ENCODE assay signal across 8 cellular contexts in the genomic region with DNA sequence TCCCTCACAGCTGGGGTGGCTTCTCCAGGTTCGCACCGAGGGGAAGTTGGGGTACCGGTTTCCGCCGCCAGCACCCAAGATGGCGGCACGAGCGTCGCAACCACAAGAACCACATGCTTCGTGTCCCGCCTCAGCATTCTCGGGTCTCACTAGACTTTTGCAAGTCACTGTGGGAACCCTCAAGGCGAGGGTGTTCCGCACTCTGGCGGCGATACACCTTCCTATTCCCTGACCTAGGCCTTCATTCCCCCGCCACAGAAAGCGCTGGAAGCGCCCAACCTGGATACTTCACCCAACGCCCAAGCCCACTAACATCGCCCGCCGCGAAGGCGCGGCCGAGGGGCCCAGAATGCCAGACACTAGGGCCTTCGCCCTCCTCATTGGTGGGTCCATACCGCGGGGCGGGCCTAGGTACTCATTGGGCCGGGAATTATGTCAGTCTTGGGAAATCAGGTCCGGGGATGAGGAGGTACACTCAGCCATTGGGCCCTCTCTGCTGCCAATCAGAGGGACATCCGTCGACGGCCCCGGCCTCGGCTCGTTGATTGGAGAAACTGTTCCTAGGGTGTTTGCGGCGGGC. TPM values are rescaled to one million over a fixed set of nuclear protein-coding genes. Genes with fewer than 3 reads are reported as not detected.
DNase-seq lines count a peak whose midpoint lies in the region; ATAC-seq, FAIRE-seq and TF ChIP-seq lines count a peak whose summit lies in the region.

No MANE protein-coding gene starts in this region.

- peak; percentile 67 for FAIRE-seq in pancreas (lab: Jason Lieb, UNC)

- H3K4me1 ChIP-seq in pancreas = peaks cover 42 to 49% (median 43%) of the 10 kb centered on the region in 3 donors
- H3K4me1 ChIP-seq in tibial artery = peaks cover 15 to 58% (median 44%) of the 10 kb centered on the region in 4 donors

- H3K36me3 Mint-ChIP-seq in activated naive CD8-positive, alpha-beta T cell treated with anti-CD3 and anti-CD28 coated beads, Interleukin-2, amount 50 U/mL, for 24 hours (ENCODE audit: low read depth) = peaks cover 38% of the 10 kb centered on the region

- peak overlapping the region; percentile 99 for H3K27ac Mint-ChIP-seq in activated naive CD8-positive, alpha-beta T cell treated with anti-CD3 and anti-CD28 coated beads, Interleukin-2, amount 50 U/mL, for 24 hours

- TF ChIP-seq CTCF in GM12875 (IDR thresholded peaks at IDR 0.05; ENCODE audit: borderline replicate concordance, insufficient read depth, low read depth, low read length) = no peak
- no peak for TF ChIP-seq CTCF in SU-DHL-6 (IDR thresholded peaks at IDR 0.05; ENCODE audit: insufficient read depth, low read length, poor library complexity, severe bottlenecking)
- no peak for TF ChIP-seq CTCF in pancreas (IDR thresholded peaks at IDR 0.05)
- TF ChIP-seq CTCF in tibial artery (IDR thresholded peaks at IDR 0.05) = no peak

- H3K27ac ChIP-seq in SU-DHL-6 (ENCODE audit: low read depth, low read length) (peak overlapping the region; percentile 86), pancreas (peak overlapping the region; percentile 89 to 95 (median 90)), tibial artery (peak overlapping the region; percentile 94 to 95)

- peak overlapping the region; percentile 77 for H2AFZ ChIP-seq in SU-DHL-6 (ENCODE audit: low read depth, low read length, severe bottlenecking)

- no peaks in the 10 kb centered on the region for H3K9me3 ChIP-seq in SU-DHL-6 (ENCODE audit: insufficient read depth, low read length)
- no peaks in the 10 kb centered on the region for H3K9me3 ChIP-seq in pancreas
- H3K9me3 ChIP-seq in tibial artery = no peaks in the 10 kb centered on the region

- intact Hi-C loops in Right ventricle myocardium superior (cut with DNase I) (no loop called here), pancreas (cut with DNase I) (no loop called here), tibial artery (cut with DNase I; ENCODE audit: low total_unique reads) (no loop called here)

- peak overlapping the region; percentile 99 for H3K4me3 Mint-ChIP-seq in activated naive CD8-positive, alpha-beta T cell treated with anti-CD3 and anti-CD28 coated beads, Interleukin-2, amount 50 U/mL, for 24 hours

- DNase-seq in NCI-H1417 (lab: John Stamatoyannopoulos, UW) = peak; percentile 98 to 100 (median 99)
- peak; percentile 97 for DNase-seq in activated naive CD8-positive, alpha-beta T cell treated with anti-CD3 and anti-CD28 coated beads, Interleukin-2, amount 50 U/mL, for 24 hours
- DNase-seq in Right ventricle myocardium superior = peak; percentile 100
- peak; percentile 96 to 100 (median 99) for DNase-seq in pancreas
- peak; percentile 100 for DNase-seq in tibial artery

- H3K9me2 ChIP-seq in SU-DHL-6 (replicated peaks; ENCODE audit: insufficient read depth, low read length) = no peaks in the 10 kb centered on the region

- no peaks in the 10 kb centered on the region for H3K27me3 Mint-ChIP-seq in activated naive CD8-positive, alpha-beta T cell treated with anti-CD3 and anti-CD28 coated beads, Interleukin-2, amount 50 U/mL, for 24 hours

- H3F3A ChIP-seq in SU-DHL-6 (ENCODE audit: insufficient read depth) = peaks cover 3% of the 10 kb centered on the region; the same call in 1 of the 2 replicates

- peak; percentile 87 for ATAC-seq in HG02763 (IDR thresholded peaks at IDR 0.05; ENCODE audit: unreplicated experiment)
- ATAC-seq in activated naive CD8-positive, alpha-beta T cell treated with anti-CD3 and anti-CD28 coated beads, Interleukin-2, amount 50 U/mL, for 24 hours = peak; percentile 97
- peak; percentile 81 for ATAC-seq in Right ventricle myocardium superior (ENCODE audit: poor library complexity)
- ATAC-seq in pancreas = peak; percentile 90 to 94 (median 92)

- 0 to 1% methylated on average over 41 of the region's 41 CpGs for WGBS in pancreas, 2 donors

- peaks cover 59% of the 10 kb centered on the region for H3K4me1 Mint-ChIP-seq in activated naive CD8-positive, alpha-beta T cell treated with anti-CD3 and anti-CD28 coated beads, Interleukin-2, amount 50 U/mL, for 24 hours

- no peaks in the 10 kb centered on the region for H3K9me3 Mint-ChIP-seq in activated naive CD8-positive, alpha-beta T cell treated with anti-CD3 and anti-CD28 coated beads, Interleukin-2, amount 50 U/mL, for 24 hours

- H4K20me1 ChIP-seq in SU-DHL-6 (ENCODE audit: low read depth, low read length) = no peaks in the 10 kb centered on the region

- H3K4me3 ChIP-seq in GM12875 (ENCODE audit: low read depth, low read length) = peak overlapping the region; percentile 83
- H3K4me3 ChIP-seq in SU-DHL-6 (ENCODE audit: insufficient read depth, low read length, poor library complexity, severe bottlenecking) = peak overlapping the region; percentile 96
- peak overlapping the region; percentile 71 to 93 (median 80) for H3K4me3 ChIP-seq in pancreas
- H3K4me3 ChIP-seq in tibial artery = peak overlapping the region; percentile 78 to 87

- H3K79me2 ChIP-seq in SU-DHL-6 (ENCODE audit: insufficient read depth, low read length) = peaks cover 46% of the 10 kb centered on the region

- H3K36me3 ChIP-seq in SU-DHL-6 (ENCODE audit: low read length) = no peaks in the 10 kb centered on the region
- H3K36me3 ChIP-seq in pancreas = peaks cover 0 to 9% (median 0%) of the 10 kb centered on the region in 3 donors
- H3K36me3 ChIP-seq in tibial artery = peaks cover 0 to 17% (median 8%) of the 10 kb centered on the region in 3 donors

- peak overlapping the region; percentile 91 for H3K4me2 ChIP-seq in SU-DHL-6 (ENCODE audit: low read depth, low read length, poor library complexity, severe bottlenecking)

- no peaks in the 10 kb centered on the region for H3K27me3 ChIP-seq in SU-DHL-6 (ENCODE audit: low read length)
- no peaks in the 10 kb centered on the region for H3K27me3 ChIP-seq in pancreas
- no peaks in the 10 kb centered on the region for H3K27me3 ChIP-seq in tibial artery

- H3K9ac ChIP-seq in SU-DHL-6 (ENCODE audit: low read length) = peak overlapping the region; percentile 87

RNA-seq across cellular contexts. Expression of gene NFE2L1, which starts 0.3 kb away (rescaled TPM):
- total RNA-seq in Right ventricle myocardium superior (911 TPM), pancreas (10 to 100 TPM; 27.4 to 74.0 (median 44.5) TPM)
- 10 to 100 TPM; 40.9 to 47.2 TPM for polyA plus RNA-seq in pancreas

RNA-seq across cellular contexts. Expression of gene COPZ2, which starts 10.2 kb away (rescaled TPM):
- total RNA-seq in Right ventricle myocardium superior = 49.2 TPM
- total RNA-seq in pancreas = 10 to 100 TPM in 2 of 6 donors, 1 to 10 TPM in 4; 6.3 to 10.8 (median 8.6) TPM
- polyA plus RNA-seq in pancreas = 1 to 10 TPM; 9.7 to 9.8 TPM

RNA-seq across cellular contexts. Expression of gene CBX1, which starts 53.4 kb away (rescaled TPM):
- 31.7 TPM for total RNA-seq in Right ventricle myocardium superior
- total RNA-seq in pancreas = 10 to 100 TPM in 4 of 6 donors, 1 to 10 TPM in 2; 7.9 to 24.1 (median 12.0) TPM
- polyA plus RNA-seq in pancreas = 10 to 100 TPM; 10.0 to 20.9 TPM

RNA-seq across cellular contexts. Expression of gene SNX11, which starts 59.7 kb away (rescaled TPM):
- total RNA-seq in Right ventricle myocardium superior (11.8 TPM), pancreas (10 to 100 TPM in 1 of 6 donors, 1 to 10 TPM in 5; 5.4 to 13.6 (median 8.5) TPM)
- 1 to 10 TPM; 6.5 to 7.7 TPM for polyA plus RNA-seq in pancreas

Comparison
In these comparisons a context has a peak if more than half of its experiments do, and no peak if none do; other contexts are left out.
1. Peak in every context shown above with its lines: DNase-seq, ATAC-seq, H3K4me3 ChIP-seq and H3K27ac ChIP-seq.
2. RNA of gene NFE2L1, which starts 0.3 kb away (total RNA-seq): 911 TPM in Right ventricle myocardium superior (single experiment); 27.4 to 74.0 TPM in pancreas; every median in the first group is over 10 times any median in the second.